15 cellular contexts compared by ENCODE assay signal in genomic region chr3:172260381-172260780, GRCh38.
A peak's percentile ranks its signal among the peaks of the same experiment; 100 is the strongest.
DNase-seq lines count a peak whose midpoint lies in the region; ATAC-seq and TF ChIP-seq lines count a peak whose summit lies in the region.
"Had no signal": no experiment of that assay in that cellular context is flagged by ENCODE, and none has a peak within 500 bp of the region (broad histone marks: within the 10 kb centered on the region; RNA-seq: fewer than 3 reads in every experiment).

No MANE protein-coding gene starts in this region.

- H2AFZ ChIP-seq in osteoblast (ENCODE audit: low read length), result no peak overlapping the region
- no peak overlapping the region for H2AFZ ChIP-seq in PC-3 (ENCODE audit: low read length)

- H3K4me2 ChIP-seq in osteoblast (ENCODE audit: insufficient read depth, low read length), result no peak overlapping the region
- no peak overlapping the region for H3K4me2 ChIP-seq in PC-3 (ENCODE audit: low read length)

- H3K36me3 ChIP-seq in osteoblast (ENCODE audit: insufficient read depth, low read length) (peaks cover 36% of the 10 kb centered on the region), PC-3 (ENCODE audit: low read depth, low read length) (0 out of 2 replicates have a peak, but pooled peaks cover 13% of the 10 kb centered on the region)
- H3K36me3 ChIP-seq: colonic mucosa, gastrocnemius medialis had no signal

- intact Hi-C loops in left cardiac atrium (cut with DNase I) (no loop called here), cardiac septum (cut with DNase I) (no loop called here), PC-3 (cut with micrococcal nuclease) (no loop called here)

- BruUV-seq in PC-3 (replicated peaks; lab: Mats Ljungman, UMichigan), result no TSS peak

- no peaks in the 10 kb centered on the region for H3K9me2 ChIP-seq in PC-3 (replicated peaks; ENCODE audit: low read length)

- peaks cover 67% of the 10 kb centered on the region for H3K79me2 ChIP-seq in osteoblast (ENCODE audit: insufficient read depth, low read length)
- no peaks in the 10 kb centered on the region for H3K79me2 ChIP-seq in PC-3 (ENCODE audit: low read length)

- H3K9me3 ChIP-seq in osteoblast (ENCODE audit: low read depth, low read length) (no peaks in the 10 kb centered on the region), PC-3 (ENCODE audit: low read length) (no peaks in the 10 kb centered on the region)
- H3K9me3 ChIP-seq: colonic mucosa, gastrocnemius medialis had no signal

- TF ChIP-seq CTCF in epithelial cell of esophagus (IDR thresholded peaks at IDR 0.05; ENCODE audit: insufficient read depth, low read depth, low read length, missing control alignments) (no peak), osteoblast (IDR thresholded peaks at IDR 0.05; ENCODE audit: extremely low read depth, low read depth, low read length) (no peak), PC-3 (conservative IDR thresholded peaks at IDR 0.05; ENCODE audit: low read depth, low read length) (no peak)

- no peaks in the 10 kb centered on the region for H3K27me3 ChIP-seq in osteoblast (ENCODE audit: insufficient read depth, low read length)
- H3K27me3 ChIP-seq in PC-3 (ENCODE audit: low read length), result no peaks in the 10 kb centered on the region
- H3K27me3 ChIP-seq: colonic mucosa, gastrocnemius medialis had no signal

- peak overlapping the region; percentile 84 for H3K27ac ChIP-seq in osteoblast (ENCODE audit: low read depth, low read length)
- no peak overlapping the region for H3K27ac ChIP-seq in PC-3 (ENCODE audit: low read length)

- H4K20me1 ChIP-seq in osteoblast (ENCODE audit: insufficient read depth, low read length), result peaks cover 22% of the 10 kb centered on the region
- H4K20me1 ChIP-seq in PC-3 (ENCODE audit: low read length), result no peaks in the 10 kb centered on the region

- DNase-seq in left cardiac atrium (no peak), cardiac septum (ENCODE audit: low spot score) (no peak), epithelial cell of esophagus (ENCODE audit: low read depth) (peak; percentile 67), osteoblast (ENCODE audit: insufficient read length, low spot score, missing footprints) (no peak), PC-3 (no peak), DMS153 treated with DMSO at 0.1 percent for 48 hours (lab: John Stamatoyannopoulos, UW; ENCODE audit: unreplicated experiment) (no peak), SHP77 treated with DMSO at 0.1 percent for 48 hours (lab: John Stamatoyannopoulos, UW) (no peak)
- no peak for DNase-seq in effector CD4-positive, alpha-beta T cell
- DNase-seq: activated CD4-positive, CD25-positive, alpha-beta regulatory T cell; activated T-cell treated with anti-CD3 and anti-CD28 coated beads, Interleukin-2, amount 50 U/mL, for 4 hours; colonic mucosa; DMS153; gastrocnemius medialis; substantia nigra had no signal

- no peaks in the 10 kb centered on the region for H3F3A ChIP-seq in PC-3 (ENCODE audit: low read length, unreplicated experiment)

- H3K9ac ChIP-seq in PC-3 (ENCODE audit: low read length), result no peak overlapping the region

- H3K4me3 ChIP-seq in epithelial cell of esophagus (ENCODE audit: low read length), result no peak overlapping the region
- no peak overlapping the region for H3K4me3 ChIP-seq in osteoblast (ENCODE audit: insufficient read depth, low read length)
- no peak overlapping the region for H3K4me3 ChIP-seq in PC-3 (ENCODE audit: low read length)
- H3K4me3 ChIP-seq: colonic mucosa, gastrocnemius medialis, SK-N-MC had no signal

- ATAC-seq in left cardiac atrium (peak; percentile 48 to 66), PC-3 (no peak)
- ATAC-seq: activated T-cell treated with anti-CD3 and anti-CD28 coated beads, Interleukin-2, amount 50 U/mL, for 4 hours; gastrocnemius medialis had no signal

- CTCF ChIA-PET in PC-3 (lab: Charles Lee), result no interaction called here

- H3K4me1 ChIP-seq in osteoblast (ENCODE audit: insufficient read depth, low read length) (peaks cover 52% of the 10 kb centered on the region), PC-3 (ENCODE audit: insufficient read depth, low read length) (no peaks in the 10 kb centered on the region)
- H3K4me1 ChIP-seq: colonic mucosa had no signal

- POLR2A ChIA-PET in PC-3 (lab: Charles Lee; ENCODE audit: unreplicated experiment), result no interaction called here
